ENCODE assay signal across 14 cellular contexts in the genomic region with DNA sequence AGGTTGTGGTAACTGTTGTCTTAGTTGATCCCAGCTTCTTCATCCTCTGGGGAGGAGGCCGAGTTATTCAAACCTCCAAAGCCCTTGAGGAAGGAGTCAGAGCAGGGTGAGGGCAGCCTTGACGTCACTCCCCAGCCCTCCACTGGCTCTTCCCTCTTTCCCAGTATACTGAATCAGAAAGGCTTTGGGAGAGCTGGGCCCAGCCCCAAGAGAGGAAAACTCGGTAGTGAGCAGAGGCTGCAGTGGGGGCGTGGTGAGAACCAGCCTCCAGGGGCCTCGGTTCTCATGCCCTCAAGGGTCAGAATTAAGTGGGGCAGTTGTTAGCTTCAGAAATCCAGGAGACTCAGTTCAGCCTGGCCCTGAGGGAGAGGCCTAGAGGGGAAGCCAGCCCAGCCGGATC. TPM values are rescaled to one million over a fixed set of nuclear protein-coding genes. Genes with fewer than 3 reads are reported as not detected.
"Had no signal": no experiment of that assay in that cellular context is flagged by ENCODE, and none has a peak within 500 bp of the region (broad histone marks: within the 10 kb centered on the region; RNA-seq: fewer than 3 reads in every experiment).

No MANE protein-coding gene starts in this region.

- ATAC-seq: natural killer cell; SK-N-SH treated with all-trans-retinoic acid at 6 μM for 48 hours; stimulated activated effector memory CD8-positive, alpha-beta T cell treated with anti-CD3 and anti-CD28 coated beads, Interleukin-12 subunit alpha, Interleukin-12 subunit beta, amount 100 ng/mL, for 72 hours had no signal

- H3K4me3 ChIP-seq: skin epidermis had no signal

- DNase-seq: activated CD4-positive, alpha-beta T cell treated with anti-CD3 and anti-CD28 coated beads for 4 hours; activated naive CD4-positive, alpha-beta T cell treated with anti-CD3 and anti-CD28 coated beads for 36 hours; endodermal cell; erythroblast; foreskin melanocyte; natural killer cell; nucleus accumbens; SHP77; trophoblast cell had no signal

RNA-seq across cellular contexts. Expression of a gene that starts 1.8 kb away (rescaled TPM):
- total RNA-seq: natural killer cell had no signal

RNA-seq across cellular contexts. Expression of a gene that starts 10.0 kb away (rescaled TPM):
- total RNA-seq: activated naive CD4-positive, alpha-beta T cell treated with anti-CD3 and anti-CD28 coated beads for 36 hours; natural killer cell; subcutaneous adipose tissue had no signal

RNA-seq across cellular contexts. Expression of a gene that starts 31.4 kb away (rescaled TPM):
- total RNA-seq: activated naive CD4-positive, alpha-beta T cell treated with anti-CD3 and anti-CD28 coated beads for 36 hours; dermis microvascular lymphatic vessel endothelial cell; natural killer cell; subcutaneous adipose tissue had no signal

RNA-seq across cellular contexts. Expression of a gene that starts 36.1 kb away (rescaled TPM):
- total RNA-seq: activated naive CD4-positive, alpha-beta T cell treated with anti-CD3 and anti-CD28 coated beads for 36 hours; dermis microvascular lymphatic vessel endothelial cell; natural killer cell; subcutaneous adipose tissue had no signal
